Comparison of ENCODE assay signal across 14 cellular contexts in the genomic region with DNA sequence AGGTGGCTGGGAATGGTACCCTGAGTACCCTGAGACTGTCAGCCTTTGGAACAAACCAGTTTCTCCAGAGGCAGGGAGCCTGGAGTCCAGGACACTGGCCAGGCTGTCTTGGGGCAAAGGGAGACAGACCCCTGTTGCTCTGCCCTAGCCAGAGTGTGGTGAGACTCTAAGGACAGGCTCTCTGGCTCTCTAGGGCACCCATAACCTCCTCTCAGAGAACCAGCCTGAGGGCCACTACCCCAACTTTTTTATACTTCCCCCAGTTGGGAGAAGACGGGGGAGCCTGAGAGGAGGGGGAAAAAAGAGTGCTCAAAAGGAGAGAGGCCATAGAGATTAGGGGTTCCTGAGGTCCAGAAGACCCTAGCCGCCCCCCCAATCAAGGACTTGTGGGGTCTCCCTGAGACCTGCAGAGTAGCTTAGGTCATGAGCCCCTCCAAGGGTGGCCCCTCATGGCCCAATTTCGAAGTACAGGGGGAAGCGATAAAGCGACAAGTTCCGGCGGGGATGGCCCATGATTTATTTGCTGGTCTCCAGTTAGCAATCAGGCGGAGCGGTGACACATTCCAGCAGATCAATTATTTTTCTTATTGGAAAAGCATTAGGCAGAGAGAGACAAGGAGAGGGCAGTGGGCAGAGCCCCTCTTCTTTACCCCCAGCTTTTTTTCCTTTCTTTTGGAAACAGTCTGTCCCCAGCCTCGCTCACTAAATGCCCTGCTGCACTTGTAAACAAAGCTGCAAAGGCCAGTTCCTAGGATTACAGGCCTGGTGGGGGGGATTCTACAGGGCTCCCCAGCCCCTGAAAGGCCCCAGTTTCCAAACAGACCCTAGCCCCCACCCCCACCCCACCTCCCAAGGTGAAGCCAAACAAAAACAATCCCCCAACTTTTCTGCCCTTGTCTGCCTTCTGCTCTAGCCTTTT. TPM values are rescaled to one million over a fixed set of nuclear protein-coding genes. Genes with fewer than 3 reads are reported as not detected.
DNase-seq lines count a peak whose midpoint lies in the region; ATAC-seq and TF ChIP-seq lines count a peak whose summit lies in the region.
"Had no signal": no experiment of that assay in that cellular context is flagged by ENCODE, and none has a peak within 500 bp of the region (broad histone marks: within the 10 kb centered on the region; RNA-seq: fewer than 3 reads in every experiment).

No MANE protein-coding gene starts in this region.

- no peak for DNase-seq in CD8-positive, alpha-beta T cell
- no peak for DNase-seq in MG63
- no peak for DNase-seq in endodermal cell
- no peak for DNase-seq in skeletal muscle cell (ENCODE audit: low read depth)
- no peak for DNase-seq in hippocampal formation (lab: John Stamatoyannopoulos, UW)
- no peak for DNase-seq in NCI-H2107 (lab: John Stamatoyannopoulos, UW)
- no peak for DNase-seq in NCI-H524 treated with DMSO at 0.1 percent for 48 hours (lab: John Stamatoyannopoulos, UW)
- DNase-seq: activated CD8-positive, alpha-beta memory T cell treated with anti-CD3 and anti-CD28 coated beads, Interleukin-2, amount 50 U/mL, for 4 hours; foreskin keratinocyte; NCI-H146; NCI-H526 treated with DMSO at 0.1 percent for 48 hours; right cardiac atrium; SHP77 had no signal

- H3K9ac ChIP-seq in endodermal cell (ENCODE audit: extremely low read depth, low read length, poor library complexity, severe bottlenecking) = no peak overlapping the region

- H3K27me3 ChIP-seq in CD8-positive, alpha-beta T cell (ENCODE audit: insufficient read depth, low read length) = peaks cover 79% of the 10 kb centered on the region
- H3K27me3 ChIP-seq in MG63 (no peaks in the 10 kb centered on the region), endodermal cell (ENCODE audit: control insufficient read depth, insufficient read depth, low read length, poor library complexity, severe bottlenecking) (peaks cover 99% of the 10 kb centered on the region)
- H3K27me3 ChIP-seq: foreskin keratinocyte had no signal

- H3K36me3 ChIP-seq in CD8-positive, alpha-beta T cell (ENCODE audit: insufficient read depth, low read length) = no peaks in the 10 kb centered on the region
- H3K36me3 ChIP-seq in MG63 = peaks cover 17% of the 10 kb centered on the region
- no peaks in the 10 kb centered on the region for H3K36me3 ChIP-seq in endodermal cell (ENCODE audit: control insufficient read depth, insufficient read depth, low read length)

- no peaks in the 10 kb centered on the region for H3K9me3 Mint-ChIP-seq in CD8-positive, alpha-beta T cell
- H3K9me3 Mint-ChIP-seq in endodermal cell = peaks cover 3% of the 10 kb centered on the region

- peaks cover 90% of the 10 kb centered on the region for H3K27me3 Mint-ChIP-seq in CD8-positive, alpha-beta T cell (ENCODE audit: low read depth)
- H3K27me3 Mint-ChIP-seq in endodermal cell (ENCODE audit: insufficient read depth) = peaks cover 99% of the 10 kb centered on the region

- no peak for TF ChIP-seq CTCF in CD8-positive, alpha-beta T cell (IDR thresholded peaks at IDR 0.05)
- no peak for TF ChIP-seq CTCF in endodermal cell (conservative IDR thresholded peaks at IDR 0.05)

- no peak overlapping the region for H3K4me3 ChIP-seq in CD8-positive, alpha-beta T cell (ENCODE audit: low read depth, low read length)
- H3K4me3 ChIP-seq in MG63 (peak overlapping the region; percentile 58), endodermal cell (ENCODE audit: low read length) (no peak overlapping the region), skeletal muscle cell (ENCODE audit: low read depth, low read length) (peak overlapping the region; percentile 54)

- peaks cover 27% of the 10 kb centered on the region for H3K4me1 ChIP-seq in CD8-positive, alpha-beta T cell (ENCODE audit: insufficient read depth, low read length)
- no peaks in the 10 kb centered on the region for H3K4me1 ChIP-seq in endodermal cell (ENCODE audit: control insufficient read depth, insufficient read depth, low read length)
- H3K4me1 ChIP-seq: foreskin keratinocyte had no signal

- H3K4me1 Mint-ChIP-seq in CD8-positive, alpha-beta T cell (ENCODE audit: low read depth) = peaks cover 34% of the 10 kb centered on the region
- H3K4me1 Mint-ChIP-seq in endodermal cell = peaks cover 3% of the 10 kb centered on the region

- 4 to 17% methylated on average over 7 to 10 of the region's 10 CpGs for WGBS in endodermal cell (ENCODE audit: insufficient coverage in 1 of 2, insufficient read length in 1 of 2), 2 experiments

- no peak overlapping the region for H3K27ac ChIP-seq in CD8-positive, alpha-beta T cell (ENCODE audit: low read depth, low read length)
- H3K27ac ChIP-seq in endodermal cell (ENCODE audit: low read depth, low read length) = peak overlapping the region; percentile 49
- H3K27ac ChIP-seq: foreskin keratinocyte had no signal

- no peak for ATAC-seq in CD8-positive, alpha-beta T cell
- ATAC-seq in HG03196 (IDR thresholded peaks at IDR 0.05; ENCODE audit: unreplicated experiment) = no peak
- ATAC-seq: right cardiac atrium had no signal

- intact Hi-C loops in CD8-positive, alpha-beta T cell (cut with DNase I, micrococcal nuclease) = no loop called here

- no peaks in the 10 kb centered on the region for H3K36me3 Mint-ChIP-seq in CD8-positive, alpha-beta T cell
- no peaks in the 10 kb centered on the region for H3K36me3 Mint-ChIP-seq in endodermal cell (ENCODE audit: low read depth)

- H3K9me3 ChIP-seq in CD8-positive, alpha-beta T cell (ENCODE audit: low read length) = no peaks in the 10 kb centered on the region
- H3K9me3 ChIP-seq in MG63 (no peaks in the 10 kb centered on the region), endodermal cell (ENCODE audit: control insufficient read depth, low read length) (no peaks in the 10 kb centered on the region)

- peak overlapping the region; percentile 15 for H3K4me3 Mint-ChIP-seq in CD8-positive, alpha-beta T cell
- H3K4me3 Mint-ChIP-seq in endodermal cell = no peak overlapping the region

- POLR2A ChIA-PET in CD8-positive, alpha-beta T cell (lab: Charles Lee) = interaction anchor here (0.7 kb wide), 1 partner anchor 181 kb away, joined by 3 read pairs; no protein-coding TSS in a partner anchor

- CTCF ChIA-PET in CD8-positive, alpha-beta T cell (lab: Charles Lee) = interaction anchor here (0.9 to 17.0 kb wide), 6 partner anchors 22 to 369 kb away, joined by 3 to 372 read pairs (median 3); a partner anchor contains a TSS

- no peak overlapping the region for H3K27ac Mint-ChIP-seq in CD8-positive, alpha-beta T cell
- no peak overlapping the region for H3K27ac Mint-ChIP-seq in endodermal cell

RNA-seq across cellular contexts. Expression of a gene that starts 1.5 kb away (rescaled TPM):
- not detected for total RNA-seq in CD8-positive, alpha-beta T cell
- 0.10 and 0.13 TPM in 2 replicates for total RNA-seq in MG63 (2014; rRNA removed; shearing (Covaris generic); ENCODE audit: low replicate concordance)
- not detected for total RNA-seq in endodermal cell
- polyA plus RNA-seq in endodermal cell (2013, experiment 1 of 2) = 3.3 TPM
- 1.6 TPM for polyA plus RNA-seq in endodermal cell (2013, experiment 2 of 2)
- total RNA-seq: right cardiac atrium had no signal
- polyA plus RNA-seq: right cardiac atrium had no signal

RNA-seq across cellular contexts. Expression of a gene that starts 10.4 kb away (rescaled TPM):
- total RNA-seq in CD8-positive, alpha-beta T cell = not detected
- 1.9 and 7.9 TPM in 2 replicates for total RNA-seq in MG63 (2014; rRNA removed; shearing (Covaris generic); ENCODE audit: low replicate concordance)
- not detected for total RNA-seq in endodermal cell
- 5.5 TPM for polyA plus RNA-seq in endodermal cell (2013, experiment 1 of 2)
- 6.4 TPM for polyA plus RNA-seq in endodermal cell (2013, experiment 2 of 2)
- polyA plus RNA-seq: right cardiac atrium had no signal

RNA-seq across cellular contexts. Expression of a gene that starts 17.9 kb away (rescaled TPM):
- total RNA-seq in CD8-positive, alpha-beta T cell = not detected
- 4.9 and 5.3 TPM in 2 replicates for total RNA-seq in MG63 (2014; rRNA removed; shearing (Covaris generic); ENCODE audit: low replicate concordance)
- total RNA-seq in endodermal cell = not detected
- 16.8 TPM for polyA plus RNA-seq in endodermal cell (2013, experiment 1 of 2)
- 10.0 TPM for polyA plus RNA-seq in endodermal cell (2013, experiment 2 of 2)

RNA-seq across cellular contexts. Expression of a gene that starts 22.5 kb away (rescaled TPM):
- not detected for total RNA-seq in CD8-positive, alpha-beta T cell
- not detected in 2 replicates for total RNA-seq in MG63 (2014; rRNA removed; shearing (Covaris generic); ENCODE audit: low replicate concordance)
- total RNA-seq in endodermal cell = not detected
- 0.82 TPM for polyA plus RNA-seq in endodermal cell (2013, experiment 1 of 2)
- polyA plus RNA-seq in endodermal cell (2013, experiment 2 of 2) = 1.7 TPM
- total RNA-seq: right cardiac atrium had no signal

RNA-seq across cellular contexts. Expression of a gene that starts 25.4 kb away (rescaled TPM):
- total RNA-seq in CD8-positive, alpha-beta T cell = not detected
- total RNA-seq in MG63 (2014; rRNA removed; shearing (Covaris generic); ENCODE audit: low replicate concordance) = 19.8 and 27.4 TPM in 2 replicates
- not detected for total RNA-seq in endodermal cell
- 11.1 TPM for polyA plus RNA-seq in endodermal cell (2013, experiment 1 of 2)
- polyA plus RNA-seq in endodermal cell (2013, experiment 2 of 2) = 7.2 TPM
- total RNA-seq: right cardiac atrium had no signal
- polyA plus RNA-seq: right cardiac atrium had no signal

Comparison
In these comparisons a context has a peak if more than half of its experiments do, and no peak if none do; other contexts are left out.
1. H3K4me3 ChIP-seq: peak in MG63 (single experiment) and skeletal muscle cell (single experiment); none in CD8-positive, alpha-beta T cell (single experiment) and endodermal cell (single experiment).